In genomic region chr11:81449588-81450155, GRCh38 we compare ENCODE assay signal across 23 cellular contexts.
DNase-seq lines count a peak whose midpoint lies in the region; ATAC-seq, FAIRE-seq and TF ChIP-seq lines count a peak whose summit lies in the region.
"Had no signal": no experiment of that assay in that cellular context is flagged by ENCODE, and none has a peak within 500 bp of the region (broad histone marks: within the 10 kb centered on the region; RNA-seq: fewer than 3 reads in every experiment).

No MANE protein-coding gene starts in this region.

- no peaks in the 10 kb centered on the region for H3K27me3 ChIP-seq in GM12878 (replicated peaks in 1 of 2; ENCODE audit: control insufficient read depth in 2 of 2, insufficient read depth in 2 of 2, low read length in 1 of 2)
- H3K27me3 ChIP-seq: BE2C had no signal

- ATAC-seq in GM12878 (no peak; the same call in 2 of the 3 replicates), HG02885 (IDR thresholded peaks at IDR 0.05; ENCODE audit: poor library complexity, unreplicated experiment) (no peak), HG02981 (IDR thresholded peaks at IDR 0.05; ENCODE audit: unreplicated experiment) (no peak)
- ATAC-seq in activated T-cell treated with anti-CD3 and anti-CD28 coated beads, Interleukin-2, amount 50 U/mL, for 72 hours (replicated peaks in 1 of 2): no peak
- no peak for ATAC-seq in activated T-helper 17 cell treated with anti-CD3 and anti-CD28 coated beads, Interleukin-2, amount 50 U/mL, for 72 hours (replicated peaks)
- ATAC-seq: HCT116 had no signal

- TF ChIP-seq EP300 in GM12878 (IDR thresholded peaks at IDR 0.05; ENCODE audit: borderline replicate concordance in 1 of 2, control insufficient read depth in 1 of 2, low read depth in 2 of 2, low read length in 2 of 2): no peak

- WGBS in GM12878 (ENCODE audit: insufficient coverage, insufficient replicate concordance, low lambda C conversion rate, missing lambda C conversion rate): 30% methylated on average over 5 of the region's 5 CpGs

- TF ChIP-seq CTCF in HEK293 (tag by site-specific recombination; IDR thresholded peaks at IDR 0.05): no peak
- no peak for TF ChIP-seq CTCF in GM12878 (IDR thresholded peaks at IDR 0.05 in 2 of 3, conservative IDR thresholded peaks at IDR 0.05 in 1 of 3; ENCODE audit: control insufficient read depth in 2 of 3, extremely low read depth in 1 of 3, insufficient read depth in 1 of 3, low read depth in 3 of 3, low read length in 3 of 3)

- H3K4me3 ChIP-seq in HEK293 (ENCODE audit: low read depth, low read length) (no peak overlapping the region), GM12878 (no peak overlapping the region)
- H3K4me3 ChIP-seq: GM23248 had no signal

- POLR2A ChIA-PET in HEK293 (lab: Yijun Ruan, JAX) (no interaction called here), GM12878 (lab: Charles Lee) (no interaction called here)

- no peak for FAIRE-seq in GM12878 (lab: Jason Lieb, UNC)
- FAIRE-seq: G401.6, GM19239 had no signal

- peaks cover 10 to 13% of the 10 kb centered on the region in 2 donors for H3K9me3 Mint-ChIP-seq in activated T-cell treated with anti-CD3 and anti-CD28 coated beads, Interleukin-2, amount 50 U/mL, for 72 hours
- peaks cover 16% of the 10 kb centered on the region for H3K9me3 Mint-ChIP-seq in activated T-helper 17 cell treated with anti-CD3 and anti-CD28 coated beads, Interleukin-2, amount 50 U/mL, for 72 hours

- SMC1A ChIA-PET in GM12878 (lab: Charles Lee; ENCODE audit: uncharacterized antibody, unreplicated experiment): interaction anchor here (0.7 kb wide), 1 partner anchor 1002 kb away, joined by 3 read pairs; no protein-coding TSS in a partner anchor

- intact Hi-C loops in GM12878 (cut with micrococcal nuclease; ENCODE audit: unreplicated experiment): no loop called here

- BruUV-seq in GM12878 (replicated peaks; lab: Mats Ljungman, UMichigan): no TSS peak

- CTCF ChIA-PET in HEK293 (lab: Yijun Ruan, JAX): no interaction called here
- CTCF ChIA-PET in GM12878 (lab: Yijun Ruan, JAX): no interaction called here

- no peak for TF ChIP-seq POLR2A in GM12878 (IDR thresholded peaks at IDR 0.05; ENCODE audit: low read depth, low read length)

- no peaks in the 10 kb centered on the region for H3K9me3 ChIP-seq in HEK293 (ENCODE audit: control insufficient read depth, insufficient read depth, low read depth, low read length)
- H3K9me3 ChIP-seq in GM12878 (replicated peaks; ENCODE audit: control insufficient read depth, insufficient read depth, low read length): no peaks in the 10 kb centered on the region
- H3K9me3 ChIP-seq: BE2C had no signal

- no peak overlapping the region for H3K4me2 ChIP-seq in GM12878 (ENCODE audit: control insufficient read depth, insufficient read depth)

- no peaks in the 10 kb centered on the region for H3K4me1 Mint-ChIP-seq in activated T-cell treated with anti-CD3 and anti-CD28 coated beads, Interleukin-2, amount 50 U/mL, for 72 hours (ENCODE audit: low read depth)
- no peaks in the 10 kb centered on the region for H3K4me1 Mint-ChIP-seq in activated T-helper 17 cell treated with anti-CD3 and anti-CD28 coated beads, Interleukin-2, amount 50 U/mL, for 72 hours
- H3K4me1 Mint-ChIP-seq: CD4-positive, CD25-positive, alpha-beta regulatory T cell had no signal

- no peak overlapping the region for H3K9ac ChIP-seq in GM12878 (ENCODE audit: control insufficient read depth, insufficient read depth, low read length)
- H3K9ac ChIP-seq: GM23248 had no signal

- TF ChIP-seq RAD21 in GM12878 (IDR thresholded peaks at IDR 0.05; ENCODE audit: insufficient read depth, low read depth, low read length): no peak

- no peaks in the 10 kb centered on the region for H3K79me2 ChIP-seq in GM12878 (ENCODE audit: control insufficient read depth, insufficient read depth, low read length)

- H3K36me3 Mint-ChIP-seq in activated T-cell treated with anti-CD3 and anti-CD28 coated beads, Interleukin-2, amount 50 U/mL, for 72 hours (ENCODE audit: insufficient read depth in 2 of 2): peaks cover 0 to 5% of the 10 kb centered on the region in 2 donors
- H3K36me3 Mint-ChIP-seq in activated T-helper 17 cell treated with anti-CD3 and anti-CD28 coated beads, Interleukin-2, amount 50 U/mL, for 72 hours (ENCODE audit: low read depth): no peaks in the 10 kb centered on the region
- H3K36me3 Mint-ChIP-seq: CD4-positive, CD25-positive, alpha-beta regulatory T cell had no signal

- H3K36me3 ChIP-seq in HEK293 (ENCODE audit: control insufficient read depth in 2 of 2, insufficient read depth in 1 of 2, low read length in 2 of 2) (no peaks in the 10 kb centered on the region), GM12878 (ENCODE audit: control insufficient read depth in 2 of 2, insufficient read depth in 2 of 2, low read length in 1 of 2) (no peaks in the 10 kb centered on the region)
- H3K36me3 ChIP-seq: BE2C had no signal

- no peak overlapping the region for H3K27ac Mint-ChIP-seq in activated T-cell treated with anti-CD3 and anti-CD28 coated beads, Interleukin-2, amount 50 U/mL, for 72 hours
- H3K27ac Mint-ChIP-seq in activated T-helper 17 cell treated with anti-CD3 and anti-CD28 coated beads, Interleukin-2, amount 50 U/mL, for 72 hours: no peak overlapping the region
- H3K27ac Mint-ChIP-seq: CD4-positive, CD25-positive, alpha-beta regulatory T cell had no signal

- H3K4me1 ChIP-seq in HEK293 (ENCODE audit: control insufficient read depth, insufficient read depth, low read length) (no peaks in the 10 kb centered on the region), GM12878 (ENCODE audit: control insufficient read depth, insufficient read depth, low read length) (no peaks in the 10 kb centered on the region)
- H3K4me1 ChIP-seq: BE2C had no signal

- in situ Hi-C loops in GM12878 (cut with MboI): no loop called here

- H2AFZ ChIP-seq in GM12878 (ENCODE audit: control insufficient read depth, low read depth, low read length): no peak overlapping the region
- H2AFZ ChIP-seq: GM23248 had no signal

- H3K4me3 Mint-ChIP-seq in activated T-cell treated with anti-CD3 and anti-CD28 coated beads, Interleukin-2, amount 50 U/mL, for 72 hours: no peak overlapping the region
- no peak overlapping the region for H3K4me3 Mint-ChIP-seq in activated T-helper 17 cell treated with anti-CD3 and anti-CD28 coated beads, Interleukin-2, amount 50 U/mL, for 72 hours
- H3K4me3 Mint-ChIP-seq: CD4-positive, CD25-positive, alpha-beta regulatory T cell had no signal

- RAD21 ChIA-PET in GM12878 (lab: Charles Lee; ENCODE audit: unreplicated experiment): no interaction called here

- no peaks in the 10 kb centered on the region for H3K27me3 Mint-ChIP-seq in activated T-cell treated with anti-CD3 and anti-CD28 coated beads, Interleukin-2, amount 50 U/mL, for 72 hours (ENCODE audit: low read depth)
- no peaks in the 10 kb centered on the region for H3K27me3 Mint-ChIP-seq in activated T-helper 17 cell treated with anti-CD3 and anti-CD28 coated beads, Interleukin-2, amount 50 U/mL, for 72 hours
- H3K27me3 Mint-ChIP-seq: CD4-positive, CD25-positive, alpha-beta regulatory T cell had no signal

- H3K27ac ChIP-seq in HEK293 (ENCODE audit: extremely low read depth, low read depth, low read length) (no peak overlapping the region), GM12878 (ENCODE audit: control insufficient read depth, insufficient read depth) (no peak overlapping the region)
- H3K27ac ChIP-seq: GM23248, RWPE1 had no signal

- no peaks in the 10 kb centered on the region for H4K20me1 ChIP-seq in GM12878 (ENCODE audit: control insufficient read depth, insufficient read depth)

- DNase-seq in A172 (ENCODE audit: low spot score): peak; percentile 59
- no peak for DNase-seq in GM12878 (ENCODE audit: low read depth, low spot score)
- peak; percentile 0 for DNase-seq in iris pigment epithelial cell (ENCODE audit: low read depth)
- DNase-seq in activated T-cell treated with anti-CD3 and anti-CD28 coated beads, Interleukin-2, amount 50 U/mL, for 72 hours: no peak
- DNase-seq: 8988T; BE2C; CD4-positive, CD25-positive, alpha-beta regulatory T cell; COR-L47; GM23248; NCI-H1417 treated with DMSO at 0.1 percent for 48 hours; NCI-H187 treated with DMSO at 0.1 percent for 48 hours; NCI-H2227 treated with DMSO at 0.1 percent for 48 hours; NCI-H524; NCI-H82; SIG-M5 had no signal

TF ChIP-seq in HEK293, 187 proteins besides CTCF, POLR2A, EP300 and RAD21:
- TF ChIP-seq ZNF302 (tag by site-specific recombination; IDR thresholded peaks at IDR 0.05; ENCODE audit: low read depth) (no peak), SETDB1 (IDR thresholded peaks at IDR 0.05; ENCODE audit: insufficient read length, low read length) (peak; percentile 47)

TF ChIP-seq in GM12878, 131 proteins besides CTCF, POLR2A, EP300 and RAD21 (continues in another document):
- TF ChIP-seq MLLT1 (IDR thresholded peaks at IDR 0.05) (no peak), MTA2 (IDR thresholded peaks at IDR 0.05; ENCODE audit: low read depth) (0 out of 2 replicates have a peak, but pooled peaks have one; percentile 15), CHD4 (IDR thresholded peaks at IDR 0.05) (no peak), ZBTB33 (IDR thresholded peaks at IDR 0.05) (no peak), IRF4 (IDR thresholded peaks at IDR 0.05; ENCODE audit: low read depth, low read length) (no peak), RUNX3 (IDR thresholded peaks at IDR 0.05; ENCODE audit: low read length) (peak; percentile 19; the same call in 1 of the 2 replicates)

Comparison
In these comparisons a context has a peak if more than half of its experiments do, and no peak if none do; other contexts are left out.
1. DNase-seq: peak in A172 (single experiment) and iris pigment epithelial cell (single experiment); none in GM12878 (single experiment) and activated T-cell treated with anti-CD3 and anti-CD28 coated beads, Interleukin-2, amount 50 U/mL, for 72 hours (0 of 2).